Comparison of ENCODE assay signal across 1 cellular context in the genomic region with DNA sequence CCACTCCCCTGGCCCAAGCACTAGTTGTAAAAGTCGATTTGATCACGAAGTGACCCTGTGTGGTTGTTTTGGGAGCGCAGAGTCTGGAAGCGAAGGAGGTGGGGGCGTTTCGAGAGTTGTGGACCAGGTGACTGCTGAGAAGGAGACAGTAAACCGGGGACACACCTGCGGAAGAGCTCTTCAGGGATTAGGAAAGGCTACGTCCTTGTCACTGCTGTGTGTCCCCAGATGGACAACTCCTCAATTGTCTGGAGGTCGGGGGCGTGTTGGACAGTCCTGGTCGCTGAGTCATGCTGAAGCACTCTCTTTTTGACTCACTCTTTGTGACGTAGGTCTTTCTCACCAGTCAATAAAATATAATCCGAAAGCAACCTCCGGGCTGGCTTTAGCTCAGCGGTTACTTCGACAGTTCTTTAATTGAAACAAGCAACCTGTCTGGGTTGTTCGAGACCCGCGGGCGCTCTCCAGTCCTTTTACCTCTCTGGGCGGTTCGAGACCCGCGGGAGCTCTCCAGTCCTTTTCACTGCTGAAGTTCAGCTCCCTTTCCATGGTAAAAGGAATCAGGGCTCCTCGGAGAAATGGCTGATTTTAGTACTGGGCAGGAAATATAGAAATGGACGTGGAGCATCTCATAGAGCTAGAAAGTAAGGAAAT.
A peak's percentile ranks its signal among the peaks of the same experiment; 100 is the strongest.
TF ChIP-seq lines count a peak whose summit lies in the region.

No MANE protein-coding gene starts in this region.

TF ChIP-seq in HEK293, 187 proteins besides CTCF, POLR2A, EP300 and RAD21 (continued from another document):
- TF ChIP-seq, protein P1, sequence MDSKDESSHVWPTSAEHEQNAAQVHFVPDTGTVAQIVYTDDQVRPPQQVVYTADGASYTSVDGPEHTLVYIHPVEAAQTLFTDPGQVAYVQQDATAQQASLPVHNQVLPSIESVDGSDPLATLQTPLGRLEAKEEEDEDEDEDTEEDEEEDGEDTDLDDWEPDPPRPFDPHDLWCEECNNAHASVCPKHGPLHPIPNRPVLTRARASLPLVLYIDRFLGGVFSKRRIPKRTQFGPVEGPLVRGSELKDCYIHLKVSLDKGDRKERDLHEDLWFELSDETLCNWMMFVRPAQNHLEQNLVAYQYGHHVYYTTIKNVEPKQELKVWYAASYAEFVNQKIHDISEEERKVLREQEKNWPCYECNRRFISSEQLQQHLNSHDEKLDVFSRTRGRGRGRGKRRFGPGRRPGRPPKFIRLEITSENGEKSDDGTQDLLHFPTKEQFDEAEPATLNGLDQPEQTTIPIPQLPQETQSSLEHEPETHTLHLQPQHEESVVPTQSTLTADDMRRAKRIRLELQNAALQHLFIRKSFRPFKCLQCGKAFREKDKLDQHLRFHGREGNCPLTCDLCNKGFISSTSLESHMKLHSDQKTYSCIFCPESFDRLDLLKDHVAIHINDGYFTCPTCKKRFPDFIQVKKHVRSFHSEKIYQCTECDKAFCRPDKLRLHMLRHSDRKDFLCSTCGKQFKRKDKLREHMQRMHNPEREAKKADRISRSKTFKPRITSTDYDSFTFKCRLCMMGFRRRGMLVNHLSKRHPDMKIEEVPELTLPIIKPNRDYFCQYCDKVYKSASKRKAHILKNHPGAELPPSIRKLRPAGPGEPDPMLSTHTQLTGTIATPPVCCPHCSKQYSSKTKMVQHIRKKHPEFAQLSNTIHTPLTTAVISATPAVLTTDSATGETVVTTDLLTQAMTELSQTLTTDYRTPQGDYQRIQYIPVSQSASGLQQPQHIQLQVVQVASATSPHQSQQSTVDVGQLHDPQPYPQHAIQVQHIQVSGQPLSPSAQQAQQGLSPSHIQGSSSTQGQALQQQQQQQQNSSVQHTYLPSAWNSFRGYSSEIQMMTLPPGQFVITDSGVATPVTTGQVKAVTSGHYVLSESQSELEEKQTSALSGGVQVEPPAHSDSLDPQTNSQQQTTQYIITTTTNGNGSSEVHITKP (tag by site-specific recombination; IDR thresholded peaks at IDR 0.05): peak; percentile 92
- TF ChIP-seq ZNF311 (tag by site-specific recombination; IDR thresholded peaks at IDR 0.05; ENCODE audit: borderline replicate concordance) (no peak), ZNF768 (tag by site-specific recombination; IDR thresholded peaks at IDR 0.05) (peak; percentile 6; the same call in 1 of the 2 replicates), ZNF830 (tag by site-specific recombination; IDR thresholded peaks at IDR 0.05; ENCODE audit: low read depth) (no peak), ZNF473 (tag by site-specific recombination; IDR thresholded peaks at IDR 0.05) (no peak), BCL11A (tag by site-specific recombination; IDR thresholded peaks at IDR 0.05; ENCODE audit: low read depth) (peak; percentile 96), ZNF623 (tag by site-specific recombination; IDR thresholded peaks at IDR 0.05) (peak; percentile 37; the same call in 1 of the 2 replicates), ZBTB7A (tag by site-specific recombination; IDR thresholded peaks at IDR 0.05; ENCODE audit: low read depth) (0 out of 2 replicates have a peak, but pooled peaks have one; percentile 62), ZEB2 (tag by site-specific recombination; IDR thresholded peaks at IDR 0.05) (peak; percentile 89), ZXDB (tag by site-specific recombination; IDR thresholded peaks at IDR 0.05) (0 out of 2 replicates have a peak, but pooled peaks have one; percentile 71), ZNF521 (tag by site-specific recombination; IDR thresholded peaks at IDR 0.05) (no peak), ZNF514 (tag by site-specific recombination; IDR thresholded peaks at IDR 0.05) (no peak), ZNF423 (tag by site-specific recombination; IDR thresholded peaks at IDR 0.05) (no peak), ZNF10 (tag by site-specific recombination; IDR thresholded peaks at IDR 0.05) (no peak), KLF8 (tag by site-specific recombination; IDR thresholded peaks at IDR 0.05) (peak; percentile 69), ZNF629 (tag by site-specific recombination; IDR thresholded peaks at IDR 0.05) (peak; percentile 95), ZNF221 (tag by site-specific recombination; IDR thresholded peaks at IDR 0.05; ENCODE audit: borderline replicate concordance) (no peak), ZNF292 (tag by site-specific recombination; IDR thresholded peaks at IDR 0.05; ENCODE audit: borderline replicate concordance, low read depth) (no peak), ZBTB20 (tag by site-specific recombination; IDR thresholded peaks at IDR 0.05) (no peak), HOXC10 (CRISPR knock-in tag; IDR thresholded peaks at IDR 0.05) (no peak), ZNF544 (tag by site-specific recombination; IDR thresholded peaks at IDR 0.05) (no peak), ZNF585B (tag by site-specific recombination; IDR thresholded peaks at IDR 0.05) (no peak), ZSCAN23 (tag by site-specific recombination; IDR thresholded peaks at IDR 0.05) (peak; percentile 87; the same call in 1 of the 2 replicates), SETDB1 (IDR thresholded peaks at IDR 0.05; ENCODE audit: insufficient read length, low read length) (no peak), ZNF266 (tag by site-specific recombination; IDR thresholded peaks at IDR 0.05; ENCODE audit: low read depth) (no peak), ZNF776 (tag by site-specific recombination; IDR thresholded peaks at IDR 0.05; ENCODE audit: borderline replicate concordance) (no peak), MEIS1 (CRISPR knock-in tag; IDR thresholded peaks at IDR 0.05; ENCODE audit: borderline replicate concordance) (no peak), ZNF529 (tag by site-specific recombination; IDR thresholded peaks at IDR 0.05; ENCODE audit: insufficient replicate concordance) (no peak), HOXA7 (CRISPR knock-in tag; IDR thresholded peaks at IDR 0.05; ENCODE audit: borderline replicate concordance) (no peak), ZNF747 (tag by site-specific recombination; IDR thresholded peaks at IDR 0.05) (no peak), YY1 (tag by site-specific recombination; IDR thresholded peaks at IDR 0.05) (peak; percentile 66; the same call in 1 of the 2 replicates), ZFP37 (tag by site-specific recombination; IDR thresholded peaks at IDR 0.05) (peak; percentile 89)
- TF ChIP-seq, protein P2, sequence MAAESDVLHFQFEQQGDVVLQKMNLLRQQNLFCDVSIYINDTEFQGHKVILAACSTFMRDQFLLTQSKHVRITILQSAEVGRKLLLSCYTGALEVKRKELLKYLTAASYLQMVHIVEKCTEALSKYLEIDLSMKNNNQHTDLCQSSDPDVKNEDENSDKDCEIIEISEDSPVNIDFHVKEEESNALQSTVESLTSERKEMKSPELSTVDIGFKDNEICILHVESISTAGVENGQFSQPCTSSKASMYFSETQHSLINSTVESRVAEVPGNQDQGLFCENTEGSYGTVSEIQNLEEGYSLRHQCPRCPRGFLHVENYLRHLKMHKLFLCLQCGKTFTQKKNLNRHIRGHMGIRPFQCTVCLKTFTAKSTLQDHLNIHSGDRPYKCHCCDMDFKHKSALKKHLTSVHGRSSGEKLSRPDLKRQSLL (tag by site-specific recombination; IDR thresholded peaks at IDR 0.05): peak; percentile 70; the same call in 1 of the 2 replicates
- TF ChIP-seq, protein P3, sequence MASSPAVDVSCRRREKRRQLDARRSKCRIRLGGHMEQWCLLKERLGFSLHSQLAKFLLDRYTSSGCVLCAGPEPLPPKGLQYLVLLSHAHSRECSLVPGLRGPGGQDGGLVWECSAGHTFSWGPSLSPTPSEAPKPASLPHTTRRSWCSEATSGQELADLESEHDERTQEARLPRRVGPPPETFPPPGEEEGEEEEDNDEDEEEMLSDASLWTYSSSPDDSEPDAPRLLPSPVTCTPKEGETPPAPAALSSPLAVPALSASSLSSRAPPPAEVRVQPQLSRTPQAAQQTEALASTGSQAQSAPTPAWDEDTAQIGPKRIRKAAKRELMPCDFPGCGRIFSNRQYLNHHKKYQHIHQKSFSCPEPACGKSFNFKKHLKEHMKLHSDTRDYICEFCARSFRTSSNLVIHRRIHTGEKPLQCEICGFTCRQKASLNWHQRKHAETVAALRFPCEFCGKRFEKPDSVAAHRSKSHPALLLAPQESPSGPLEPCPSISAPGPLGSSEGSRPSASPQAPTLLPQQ (tag by site-specific recombination; IDR thresholded peaks at IDR 0.05): peak; percentile 85
- TF ChIP-seq, protein P4, sequence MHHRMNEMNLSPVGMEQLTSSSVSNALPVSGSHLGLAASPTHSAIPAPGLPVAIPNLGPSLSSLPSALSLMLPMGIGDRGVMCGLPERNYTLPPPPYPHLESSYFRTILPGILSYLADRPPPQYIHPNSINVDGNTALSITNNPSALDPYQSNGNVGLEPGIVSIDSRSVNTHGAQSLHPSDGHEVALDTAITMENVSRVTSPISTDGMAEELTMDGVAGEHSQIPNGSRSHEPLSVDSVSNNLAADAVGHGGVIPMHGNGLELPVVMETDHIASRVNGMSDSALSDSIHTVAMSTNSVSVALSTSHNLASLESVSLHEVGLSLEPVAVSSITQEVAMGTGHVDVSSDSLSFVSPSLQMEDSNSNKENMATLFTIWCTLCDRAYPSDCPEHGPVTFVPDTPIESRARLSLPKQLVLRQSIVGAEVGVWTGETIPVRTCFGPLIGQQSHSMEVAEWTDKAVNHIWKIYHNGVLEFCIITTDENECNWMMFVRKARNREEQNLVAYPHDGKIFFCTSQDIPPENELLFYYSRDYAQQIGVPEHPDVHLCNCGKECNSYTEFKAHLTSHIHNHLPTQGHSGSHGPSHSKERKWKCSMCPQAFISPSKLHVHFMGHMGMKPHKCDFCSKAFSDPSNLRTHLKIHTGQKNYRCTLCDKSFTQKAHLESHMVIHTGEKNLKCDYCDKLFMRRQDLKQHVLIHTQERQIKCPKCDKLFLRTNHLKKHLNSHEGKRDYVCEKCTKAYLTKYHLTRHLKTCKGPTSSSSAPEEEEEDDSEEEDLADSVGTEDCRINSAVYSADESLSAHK (tag by site-specific recombination; IDR thresholded peaks at IDR 0.05): no peak
- TF ChIP-seq, protein P5, sequence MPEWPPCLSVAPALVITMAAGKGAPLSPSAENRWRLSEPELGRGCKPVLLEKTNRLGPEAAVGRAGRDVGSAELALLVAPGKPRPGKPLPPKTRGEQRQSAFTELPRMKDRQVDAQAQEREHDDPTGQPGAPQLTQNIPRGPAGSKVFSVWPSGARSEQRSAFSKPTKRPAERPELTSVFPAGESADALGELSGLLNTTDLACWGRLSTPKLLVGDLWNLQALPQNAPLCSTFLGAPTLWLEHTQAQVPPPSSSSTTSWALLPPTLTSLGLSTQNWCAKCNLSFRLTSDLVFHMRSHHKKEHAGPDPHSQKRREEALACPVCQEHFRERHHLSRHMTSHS (tag by site-specific recombination; IDR thresholded peaks at IDR 0.05): no peak
